16 cellular contexts compared by ENCODE assay signal in the genomic region with DNA sequence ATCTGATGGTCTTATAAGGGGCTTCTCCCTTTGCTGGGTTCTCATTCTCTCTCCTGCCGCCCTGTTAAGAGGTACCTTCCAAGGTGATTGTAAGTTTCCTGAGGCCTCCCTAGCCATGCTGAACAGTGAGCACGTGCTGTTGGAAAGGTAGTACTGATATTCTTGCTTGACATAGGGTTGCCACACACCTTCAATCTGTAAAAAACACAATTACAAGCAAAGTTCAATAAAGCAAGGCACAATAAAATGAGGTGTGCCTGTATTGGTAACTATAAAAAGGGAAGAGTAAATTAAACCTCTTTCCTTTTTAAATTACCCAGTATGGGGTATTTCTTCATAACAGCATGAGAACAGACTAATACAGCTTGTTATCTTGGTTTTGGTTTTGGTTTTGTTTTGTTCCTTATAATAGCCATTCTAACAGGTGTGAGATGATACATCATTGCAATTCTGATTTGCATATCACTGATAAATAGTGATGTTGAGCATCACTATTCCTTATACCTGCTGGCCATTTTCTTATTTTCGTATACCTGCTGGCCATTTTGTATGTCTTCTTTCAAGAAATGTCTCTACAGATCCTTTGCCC.
DNase-seq lines count a peak whose midpoint lies in the region; ATAC-seq and TF ChIP-seq lines count a peak whose summit lies in the region.
"Had no signal": no experiment of that assay in that cellular context is flagged by ENCODE, and none has a peak within 500 bp of the region (broad histone marks: within the 10 kb centered on the region; RNA-seq: fewer than 3 reads in every experiment).

No MANE protein-coding gene starts in this region.

- no peak overlapping the region for H3K18ac ChIP-seq in trophoblast cell (ENCODE audit: low read length)

- no peak overlapping the region for H3K4me3 Mint-ChIP-seq in endothelial cell (ENCODE audit: unreplicated experiment)

- H3K4me3 ChIP-seq in esophagus squamous epithelium: no peak overlapping the region
- no peak overlapping the region for H3K4me3 ChIP-seq in trophoblast cell (ENCODE audit: low read depth, low read length)
- H3K4me3 ChIP-seq: left lung had no signal

- H3K27ac ChIP-seq in esophagus squamous epithelium: no peak overlapping the region
- H3K27ac ChIP-seq in trophoblast cell (ENCODE audit: low read depth, low read length): no peak overlapping the region
- no peak overlapping the region for H3K27ac ChIP-seq in foreskin keratinocyte
- H3K27ac ChIP-seq: left lung, parathyroid adenoma had no signal

- H3K9ac ChIP-seq in trophoblast cell (ENCODE audit: low read length): no peak overlapping the region
- H3K9ac ChIP-seq: parathyroid adenoma had no signal

- no peaks in the 10 kb centered on the region for H3K79me2 ChIP-seq in trophoblast cell (ENCODE audit: control insufficient read depth, insufficient read depth, low read length, poor library complexity)
- H3K79me2 ChIP-seq: parathyroid adenoma had no signal

- H3K4ac ChIP-seq in trophoblast cell (ENCODE audit: low read depth, low read length): no peak overlapping the region

- H3K4me1 Mint-ChIP-seq in endothelial cell (ENCODE audit: unreplicated experiment): peaks cover 4% of the 10 kb centered on the region

- no peak overlapping the region for H3K14ac ChIP-seq in trophoblast cell (ENCODE audit: low read length)

- no peak overlapping the region for H3K23ac ChIP-seq in trophoblast cell (ENCODE audit: low read length)

- TF ChIP-seq CTCF in esophagus squamous epithelium (IDR thresholded peaks at IDR 0.05) (no peak), foreskin keratinocyte (conservative IDR thresholded peaks at IDR 0.05) (no peak), endothelial cell (IDR thresholded peaks at IDR 0.05; ENCODE audit: unreplicated experiment) (no peak)

- H4K91ac ChIP-seq in trophoblast cell (ENCODE audit: low read depth, low read length): no peak overlapping the region

- H2BK12ac ChIP-seq in trophoblast cell (ENCODE audit: low read length): no peak overlapping the region

- no peak overlapping the region for H2BK5ac ChIP-seq in trophoblast cell (ENCODE audit: low read depth, low read length, poor library complexity)

- H3K9me3 Mint-ChIP-seq in endothelial cell (ENCODE audit: unreplicated experiment): no peaks in the 10 kb centered on the region

- no peak overlapping the region for H2AK5ac ChIP-seq in trophoblast cell (ENCODE audit: low read length)

- H4K8ac ChIP-seq in trophoblast cell (ENCODE audit: low read depth, low read length): no peak overlapping the region

- no peaks in the 10 kb centered on the region for H3K4me1 ChIP-seq in esophagus squamous epithelium
- H3K4me1 ChIP-seq in trophoblast cell (ENCODE audit: control insufficient read depth in 1 of 2, insufficient read depth in 2 of 2, low read length in 2 of 2): no peaks in the 10 kb centered on the region
- H3K4me1 ChIP-seq in foreskin keratinocyte: no peaks in the 10 kb centered on the region
- H3K4me1 ChIP-seq: left lung, parathyroid adenoma had no signal

- no peaks in the 10 kb centered on the region for H3K36me3 ChIP-seq in esophagus squamous epithelium
- no peaks in the 10 kb centered on the region for H3K36me3 ChIP-seq in trophoblast cell (ENCODE audit: control insufficient read depth in 1 of 2, insufficient read depth in 2 of 2, low read length in 2 of 2)
- H3K36me3 ChIP-seq: left lung had no signal

- no peaks in the 10 kb centered on the region for H3K9me3 ChIP-seq in esophagus squamous epithelium
- peaks cover 2% of the 10 kb centered on the region for H3K9me3 ChIP-seq in trophoblast cell (ENCODE audit: insufficient read depth, low read depth, low read length)

- no peak overlapping the region for H4K12ac ChIP-seq in trophoblast cell (ENCODE audit: low read depth, low read length)

- WGBS in esophagus squamous epithelium, 2 donors: 66 to 70% methylated on average over 3 of the region's 3 CpGs
- no CpG with 5 or more reads among the region's 3 CpGs for WGBS in trophoblast cell (ENCODE audit: extremely low coverage, insufficient coverage, insufficient read length)

- H3K79me1 ChIP-seq in trophoblast cell (ENCODE audit: low read length): peaks cover 1% of the 10 kb centered on the region

- intact Hi-C loops in esophagus squamous epithelium (cut with DNase I): no loop called here

- H3K27me3 ChIP-seq in esophagus squamous epithelium (no peaks in the 10 kb centered on the region), trophoblast cell (ENCODE audit: insufficient read depth, low read length) (no peaks in the 10 kb centered on the region), foreskin keratinocyte (no peaks in the 10 kb centered on the region)
- H3K27me3 ChIP-seq: left lung had no signal

- peaks cover 4% of the 10 kb centered on the region for H3K36me3 Mint-ChIP-seq in endothelial cell (ENCODE audit: low read depth, unreplicated experiment)

- DNase-seq in left lobe of liver (ENCODE audit: low spot score) (no peak), esophagus squamous epithelium (lab: John Stamatoyannopoulos, UW) (no peak), trophoblast cell (no peak), foreskin keratinocyte (no peak), endothelial cell (ENCODE audit: low spot score) (no peak)
- DNase-seq: activated T-cell treated with anti-CD3 and anti-CD28 coated beads, Interleukin-2, amount 50 U/mL, for 1 hour; anterior cingulate cortex; effector CD4-positive, alpha-beta T cell; left lung; NCI-H526; stimulated activated CD4-positive, alpha-beta T cell treated with anti-CD3 and anti-CD28 coated beads, Interleukin-1b, Interleukin-23, amount 100 ng/mL, for 48 hours; stimulated activated naive CD4-positive, alpha-beta T cell had no signal

- ATAC-seq in GM18517 (IDR thresholded peaks at IDR 0.05; ENCODE audit: unreplicated experiment) (peak; percentile 91), GM21526 (IDR thresholded peaks at IDR 0.05; ENCODE audit: low FRiP score, unreplicated experiment) (peak; percentile 77), HG03378 (IDR thresholded peaks at IDR 0.05; ENCODE audit: unreplicated experiment) (peak; percentile 76), left lobe of liver (peak; percentile 40), foreskin keratinocyte (no peak)
- ATAC-seq: left lung had no signal

- H3K4me2 ChIP-seq in trophoblast cell (ENCODE audit: low read length): no peak overlapping the region

- H2BK120ac ChIP-seq in trophoblast cell (ENCODE audit: insufficient read depth, low read length, poor library complexity): no peak overlapping the region

- H3K27ac Mint-ChIP-seq in endothelial cell (ENCODE audit: unreplicated experiment): no peak overlapping the region

- TF ChIP-seq POLR2A in esophagus squamous epithelium (IDR thresholded peaks at IDR 0.05): no peak

- H3K27me3 Mint-ChIP-seq in endothelial cell (ENCODE audit: unreplicated experiment): peaks cover 1% of the 10 kb centered on the region

- no peak overlapping the region for H2AFZ ChIP-seq in trophoblast cell (ENCODE audit: insufficient read depth, low read length, poor library complexity)
- H2AFZ ChIP-seq: parathyroid adenoma had no signal
